Comparison of ENCODE assay signal across 21 cellular contexts in the genomic region with DNA sequence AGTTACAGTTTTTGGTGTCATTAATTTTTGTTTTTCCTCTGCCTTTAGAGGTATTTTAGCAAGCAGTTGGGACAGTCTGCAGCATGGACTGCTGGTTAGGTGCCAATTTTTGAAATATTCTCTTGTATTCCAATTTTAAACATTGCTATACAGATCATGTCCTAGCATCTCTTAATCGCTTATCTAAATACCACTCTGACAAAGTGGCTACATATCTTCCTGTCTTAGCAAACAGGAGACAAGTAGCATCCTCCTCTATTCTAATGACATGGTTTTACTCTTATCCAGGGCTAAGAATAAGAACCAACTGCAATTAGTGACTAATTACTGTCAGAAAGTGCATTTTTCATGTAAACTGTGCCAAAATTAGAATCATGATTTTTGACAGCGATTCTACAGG.
"Had no signal": no experiment of that assay in that cellular context is flagged by ENCODE, and none has a peak within 500 bp of the region (broad histone marks: within the 10 kb centered on the region; RNA-seq: fewer than 3 reads in every experiment).

No MANE protein-coding gene starts in this region.

- H3K4me3 ChIP-seq: pancreas had no signal

- H3K36me3 ChIP-seq: neutrophil, pancreas had no signal

- H3K27ac Mint-ChIP-seq: activated naive CD8-positive, alpha-beta T cell; immature natural killer cell; T-helper 1 cell treated with Interleukin-12 subunit alpha and Interleukin-12 subunit beta and Interleukin-4 antibody, amounts not matched to agents 30 μg/mL and 1 μg/mL, for 36 hours had no signal

- H3K27me3 ChIP-seq: neutrophil had no signal

- H3K27me3 Mint-ChIP-seq: activated naive CD8-positive, alpha-beta T cell; memory B cell; naive thymus-derived CD8-positive, alpha-beta T cell had no signal

- FAIRE-seq: bronchial epithelial cell, pancreas, urothelium cell line had no signal

- H3K9me3 ChIP-seq: neutrophil, pancreas had no signal

- H3K4me3 Mint-ChIP-seq: activated naive CD8-positive, alpha-beta T cell; immature natural killer cell; memory B cell; naive thymus-derived CD8-positive, alpha-beta T cell; T-helper 1 cell treated with Interleukin-12 subunit alpha and Interleukin-12 subunit beta and Interleukin-4 antibody, amounts not matched to agents 30 μg/mL and 1 μg/mL, for 36 hours had no signal

- H3K9me3 Mint-ChIP-seq: immature natural killer cell; memory B cell; naive thymus-derived CD8-positive, alpha-beta T cell; T-helper 1 cell treated with Interleukin-12 subunit alpha and Interleukin-12 subunit beta and Interleukin-4 antibody, amounts not matched to agents 30 μg/mL and 1 μg/mL, for 36 hours had no signal

- ATAC-seq: esophagus mucosa; naive thymus-derived CD8-positive, alpha-beta T cell; pancreas; sciatic nerve had no signal

- DNase-seq: activated CD4-positive, alpha-beta T cell treated with anti-CD3 and anti-CD28 coated beads, Interleukin-2, amount 50 U/mL, for 1 hour; activated CD4-positive, CD25-positive, alpha-beta regulatory T cell treated with anti-CD3 and anti-CD28 coated beads, Interleukin-2, amount 50 U/mL, for 72 hours; activated CD8-positive, alpha-beta memory T cell treated with anti-CD3 and anti-CD28 coated beads, Interleukin-2, amount 50 U/mL, for 48 hours; activated gamma-delta T cell treated with Interleukin-2 at 50 U/mL for 16 hours; activated T-cell treated with anti-CD3 and anti-CD28 coated beads, Interleukin-2, amount 50 U/mL, for 48 hours; cerebellar nuclear complex; cortex of kidney; effector CD4-positive, alpha-beta T cell; immature natural killer cell; naive thymus-derived CD8-positive, alpha-beta T cell; pancreas; stimulated activated CD4-positive, alpha-beta T cell treated with anti-CD3 and anti-CD28 coated beads, Interleukin-4, amount 100 ng/mL, for 4 hours; stimulated activated naive CD4-positive, alpha-beta T cell had no signal

- H3K27ac ChIP-seq: neutrophil, pancreas had no signal
